ENCODE assay signal across 37 cellular contexts in the genomic region with DNA sequence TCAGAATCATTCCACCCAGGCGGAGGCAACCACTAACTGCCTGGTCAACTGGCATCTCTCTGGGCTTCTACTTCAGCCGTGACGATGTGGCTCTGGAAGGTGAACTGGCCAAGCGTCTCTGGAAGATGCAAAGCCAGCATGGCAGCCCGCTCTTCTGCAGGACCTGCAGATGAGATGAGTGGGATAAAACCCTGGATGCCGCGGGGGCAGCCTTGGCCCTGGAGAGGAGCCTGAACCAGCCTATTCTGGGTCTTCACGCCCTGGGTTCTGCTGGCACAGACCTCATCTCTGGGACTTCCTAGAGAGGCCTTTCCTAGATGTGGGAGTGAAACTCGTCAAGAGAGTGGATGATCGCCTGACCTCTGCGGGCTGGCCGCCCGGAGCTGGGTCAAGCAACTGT.
"Had no signal": no experiment of that assay in that cellular context is flagged by ENCODE, and none has a peak within 500 bp of the region (broad histone marks: within the 10 kb centered on the region; RNA-seq: fewer than 3 reads in every experiment).

No MANE protein-coding gene starts in this region.

- H3K27me3 ChIP-seq: adrenal gland, body of pancreas, brain microvascular endothelial cell, breast epithelium had no signal

- DNase-seq: activated B cell treated with CpG ODN at 0.5 μM for 24 hours; activated CD4-positive, alpha-beta memory T cell treated with anti-CD3 and anti-CD28 coated beads for 36 hours; activated CD4-positive, alpha-beta T cell treated with anti-CD3 and anti-CD28 coated beads for 4 hours; activated CD4-positive, alpha-beta T cell treated with anti-CD3 and anti-CD28 coated beads, Interleukin-2, amount 10 ng/mL, durations not matched to agents 24 days and 14 days; activated CD4-positive, alpha-beta T cell treated with anti-CD3 and anti-CD28 coated beads, Interleukin-2, amount 50 U/mL, for 1 hour; activated CD4-positive, alpha-beta T cell treated with anti-CD3 and anti-CD28 coated beads, Interleukin-2, amount 50 U/mL, for 4 hours; activated CD4-positive, CD25-positive, alpha-beta regulatory T cell treated with anti-CD3 and anti-CD28 coated beads, Interleukin-2, amount 50 U/mL, for 72 hours; activated CD8-positive, alpha-beta memory T cell treated with anti-CD3 and anti-CD28 coated beads, Interleukin-2, amount 50 U/mL, for 4 hours; activated CD8-positive, alpha-beta T cell treated with anti-CD3 and anti-CD28 coated beads for 36 hours; activated effector memory CD4-positive, alpha-beta T cell treated with anti-CD3 and anti-CD28 coated beads, Interleukin-2, amount 50 U/mL, for 16 hours; activated gamma-delta T cell treated with Interleukin-2 at 50 U/mL for 16 hours; activated naive CD4-positive, alpha-beta T cell; activated naive CD4-positive, alpha-beta T cell treated with anti-CD3 and anti-CD28 coated beads for 36 hours; activated naive CD4-positive, alpha-beta T cell treated with anti-CD3 and anti-CD28 coated beads, Interleukin-2, amount 50 U/mL, for 16 hours; activated naive CD8-positive, alpha-beta T cell treated with anti-CD3 and anti-CD28 coated beads for 36 hours; activated T-cell treated with anti-CD3 and anti-CD28 coated beads for 4 hours; activated T-cell treated with anti-CD3 and anti-CD28 coated beads, Interleukin-2, amount 50 U/mL, for 1 hour; activated T-cell treated with anti-CD3 and anti-CD28 coated beads, Interleukin-2, amount 50 U/mL, for 4 hours; activated T-cell treated with anti-CD3 and anti-CD28 coated beads, Interleukin-2, amount 50 U/mL, for 72 hours; amniotic stem cell; aorta; body of pancreas; brain microvascular endothelial cell; central memory CD4-positive, alpha-beta T cell; T-helper 1 cell; T-helper 2 cell; T-helper 9 cell had no signal

- FAIRE-seq: astrocyte, TTC549 had no signal

- H3K27ac Mint-ChIP-seq: activated B cell treated with CpG ODN at 0.5 μM for 24 hours; activated CD4-positive, alpha-beta memory T cell treated with anti-CD3 and anti-CD28 coated beads for 36 hours; activated CD4-positive, alpha-beta T cell treated with anti-CD3 and anti-CD28 coated beads, Interleukin-2, amount 10 ng/mL, durations not matched to agents 24 days and 14 days; activated CD8-positive, alpha-beta T cell treated with anti-CD3 and anti-CD28 coated beads for 36 hours; activated naive CD4-positive, alpha-beta T cell treated with anti-CD3 and anti-CD28 coated beads for 36 hours; activated naive CD4-positive, alpha-beta T cell treated with anti-CD3 and anti-CD28 coated beads, Interleukin-2, amount 50 U/mL, for 72 hours; activated naive CD8-positive, alpha-beta T cell treated with anti-CD3 and anti-CD28 coated beads for 36 hours; activated T-cell treated with anti-CD3 and anti-CD28 coated beads, Interleukin-2, amount 50 U/mL, for 72 hours; activated T-helper 1 cell treated with anti-CD3 and anti-CD28 coated beads, Interleukin-12 subunit alpha, Interleukin-12 subunit beta, Interleukin-2, Interleukin-4 antibody, amounts not matched to agents 30 ng/mL and 10 ng/mL and 1 ng/mL, durations not matched to agents 14 hours and 24 hours and 36 hours; activated T-helper 17 cell treated with anti-CD3 and anti-CD28 coated beads, Interleukin-2, amount 50 U/mL, for 72 hours; T-helper 1 cell treated with Interleukin-12 subunit alpha and Interleukin-12 subunit beta and Interleukin-4 antibody, amounts not matched to agents 30 μg/mL and 1 μg/mL, for 36 hours; T-helper 2 cell treated with Interferon-gamma antibody and Interleukin-4, amounts not matched to agents 5 μg/mL and 100 μg/mL, for 36 hours had no signal

- H3K4me3 ChIP-seq: adrenal gland, body of pancreas, breast epithelium had no signal

- H3K36me3 ChIP-seq: adrenal gland, brain microvascular endothelial cell, breast epithelium had no signal

- H3K4me1 Mint-ChIP-seq: activated T-helper 17 cell treated with anti-CD3 and anti-CD28 coated beads, Interleukin-2, amount 50 U/mL, for 72 hours had no signal

- ATAC-seq: activated CD8-positive, alpha-beta T cell treated with anti-CD3 and anti-CD28 coated beads for 36 hours; activated naive CD4-positive, alpha-beta T cell treated with anti-CD3 and anti-CD28 coated beads, Interleukin-2, amount 50 U/mL, for 72 hours; activated T-cell treated with anti-CD3 and anti-CD28 coated beads, Interleukin-2, amount 50 U/mL, for 4 hours; activated T-cell treated with anti-CD3 and anti-CD28 coated beads, Interleukin-2, amount 50 U/mL, for 72 hours; activated T-helper 17 cell treated with anti-CD3 and anti-CD28 coated beads, Interleukin-2, amount 50 U/mL, for 72 hours; body of pancreas had no signal

- H3K9me3 ChIP-seq: adrenal gland, body of pancreas, breast epithelium had no signal

- H3K27me3 Mint-ChIP-seq: activated B cell treated with CpG ODN at 0.5 μM for 24 hours; activated T-helper 17 cell treated with anti-CD3 and anti-CD28 coated beads, Interleukin-2, amount 50 U/mL, for 72 hours had no signal

- H3K4me3 Mint-ChIP-seq: activated B cell treated with CpG ODN at 0.5 μM for 24 hours; activated CD4-positive, alpha-beta memory T cell treated with anti-CD3 and anti-CD28 coated beads for 36 hours; activated CD4-positive, alpha-beta T cell treated with anti-CD3 and anti-CD28 coated beads, Interleukin-2, amount 10 ng/mL, durations not matched to agents 24 days and 14 days; activated CD8-positive, alpha-beta T cell treated with anti-CD3 and anti-CD28 coated beads for 36 hours; activated naive CD4-positive, alpha-beta T cell treated with anti-CD3 and anti-CD28 coated beads for 36 hours; activated naive CD8-positive, alpha-beta T cell treated with anti-CD3 and anti-CD28 coated beads for 36 hours; activated T-cell treated with anti-CD3 and anti-CD28 coated beads, Interleukin-2, amount 50 U/mL, for 4 hours; activated T-cell treated with anti-CD3 and anti-CD28 coated beads, Interleukin-2, amount 50 U/mL, for 72 hours; activated T-helper 1 cell treated with anti-CD3 and anti-CD28 coated beads, Interleukin-12 subunit alpha, Interleukin-12 subunit beta, Interleukin-2, Interleukin-4 antibody, amounts not matched to agents 30 ng/mL and 10 ng/mL and 1 ng/mL, durations not matched to agents 14 hours and 24 hours and 36 hours; activated T-helper 17 cell treated with anti-CD3 and anti-CD28 coated beads, Interleukin-2, amount 50 U/mL, for 72 hours; T-helper 1 cell treated with Interleukin-12 subunit alpha and Interleukin-12 subunit beta and Interleukin-4 antibody, amounts not matched to agents 30 μg/mL and 1 μg/mL, for 36 hours; T-helper 2 cell treated with Interferon-gamma antibody and Interleukin-4, amounts not matched to agents 5 μg/mL and 100 μg/mL, for 36 hours had no signal

- H3K9me3 Mint-ChIP-seq: activated B cell treated with CpG ODN at 0.5 μM for 24 hours; activated CD4-positive, alpha-beta memory T cell treated with anti-CD3 and anti-CD28 coated beads for 36 hours; activated CD4-positive, alpha-beta T cell treated with anti-CD3 and anti-CD28 coated beads, Interleukin-2, amount 10 ng/mL, durations not matched to agents 24 days and 14 days; activated CD8-positive, alpha-beta T cell treated with anti-CD3 and anti-CD28 coated beads for 36 hours; activated naive CD4-positive, alpha-beta T cell treated with anti-CD3 and anti-CD28 coated beads for 36 hours; activated naive CD4-positive, alpha-beta T cell treated with anti-CD3 and anti-CD28 coated beads, Interleukin-2, amount 50 U/mL, for 72 hours; activated naive CD8-positive, alpha-beta T cell treated with anti-CD3 and anti-CD28 coated beads for 36 hours; activated T-cell treated with anti-CD3 and anti-CD28 coated beads, Interleukin-2, amount 50 U/mL, for 4 hours; activated T-cell treated with anti-CD3 and anti-CD28 coated beads, Interleukin-2, amount 50 U/mL, for 72 hours; activated T-helper 1 cell treated with anti-CD3 and anti-CD28 coated beads, Interleukin-12 subunit alpha, Interleukin-12 subunit beta, Interleukin-2, Interleukin-4 antibody, amounts not matched to agents 30 ng/mL and 10 ng/mL and 1 ng/mL, durations not matched to agents 14 hours and 24 hours and 36 hours; activated T-helper 17 cell treated with anti-CD3 and anti-CD28 coated beads, Interleukin-2, amount 50 U/mL, for 72 hours; T-helper 1 cell treated with Interleukin-12 subunit alpha and Interleukin-12 subunit beta and Interleukin-4 antibody, amounts not matched to agents 30 μg/mL and 1 μg/mL, for 36 hours; T-helper 2 cell treated with Interferon-gamma antibody and Interleukin-4, amounts not matched to agents 5 μg/mL and 100 μg/mL, for 36 hours had no signal

- H3K4me1 ChIP-seq: breast epithelium had no signal

- H3K36me3 Mint-ChIP-seq: activated CD4-positive, alpha-beta memory T cell treated with anti-CD3 and anti-CD28 coated beads for 36 hours; activated naive CD4-positive, alpha-beta T cell treated with anti-CD3 and anti-CD28 coated beads, Interleukin-2, amount 50 U/mL, for 72 hours; activated naive CD8-positive, alpha-beta T cell treated with anti-CD3 and anti-CD28 coated beads for 36 hours had no signal

- H3K27ac ChIP-seq: adrenal gland, body of pancreas, brain microvascular endothelial cell, breast epithelium, VCaP had no signal
